22 cellular contexts compared by ENCODE assay signal in genomic region chr11:115207166-115207591, GRCh38.
DNase-seq lines count a peak whose midpoint lies in the region; ATAC-seq and TF ChIP-seq lines count a peak whose summit lies in the region.
"Had no signal": no experiment of that assay in that cellular context is flagged by ENCODE, and none has a peak within 500 bp of the region (broad histone marks: within the 10 kb centered on the region; RNA-seq: fewer than 3 reads in every experiment).

No MANE protein-coding gene starts in this region.

- H3K18ac ChIP-seq in mesenchymal stem cell (ENCODE audit: low read depth in 1 of 2, low read length in 2 of 2) = no peak overlapping the region

- H3K27ac ChIP-seq in cardiac muscle cell (peak overlapping the region; percentile 50), right cardiac atrium (ENCODE audit: low read length) (no peak overlapping the region), mesenchymal stem cell (ENCODE audit: low read length, poor library complexity, severe bottlenecking) (no peak overlapping the region), smooth muscle cell (ENCODE audit: low read depth) (no peak overlapping the region)
- H3K27ac ChIP-seq: lower lobe of right lung, SJSA1 had no signal

- no peaks in the 10 kb centered on the region for H4K20me1 ChIP-seq in smooth muscle cell (ENCODE audit: low read depth)

- H3K27me3 ChIP-seq in cardiac muscle cell (no peaks in the 10 kb centered on the region), right cardiac atrium (ENCODE audit: control insufficient read depth, insufficient read depth) (no peaks in the 10 kb centered on the region), mesenchymal stem cell (ENCODE audit: control insufficient read depth in 1 of 2, insufficient read depth in 1 of 2, low read length in 2 of 2) (no peaks in the 10 kb centered on the region), smooth muscle cell (ENCODE audit: low read depth) (peaks cover 3% of the 10 kb centered on the region)
- H3K27me3 ChIP-seq: BE2C, MG63, right atrium auricular region, SJSA1 had no signal

- H3K4ac ChIP-seq in mesenchymal stem cell (ENCODE audit: low read depth in 1 of 2, low read length in 2 of 2) = no peak overlapping the region

- H3K4me3 ChIP-seq in cardiac muscle cell = no peak overlapping the region
- H3K4me3 ChIP-seq in right cardiac atrium (ENCODE audit: low read length) = no peak overlapping the region
- H3K4me3 ChIP-seq in mesenchymal stem cell (ENCODE audit: insufficient read depth in 1 of 2, low read depth in 1 of 2, low read length in 2 of 2) = no peak overlapping the region
- no peak overlapping the region for H3K4me3 ChIP-seq in smooth muscle cell
- H3K4me3 ChIP-seq: lower lobe of right lung, MG63, right atrium auricular region, SJSA1 had no signal

- no peak overlapping the region for H2BK15ac ChIP-seq in mesenchymal stem cell (ENCODE audit: low read depth, poor library complexity, severe bottlenecking)

- no peak overlapping the region for H2AK5ac ChIP-seq in mesenchymal stem cell (ENCODE audit: low read length, severe bottlenecking)

- H3K4me1 ChIP-seq in cardiac muscle cell (ENCODE audit: low read depth) (peaks cover 51% of the 10 kb centered on the region), right cardiac atrium (ENCODE audit: control insufficient read depth, insufficient read depth, low read length) (peaks cover 5% of the 10 kb centered on the region), mesenchymal stem cell (ENCODE audit: control insufficient read depth, insufficient read depth, low read depth, low read length) (no peaks in the 10 kb centered on the region), smooth muscle cell (ENCODE audit: low read depth) (peaks cover 11% of the 10 kb centered on the region)
- H3K4me1 ChIP-seq: lower lobe of right lung, right atrium auricular region, SJSA1 had no signal

- H2AFZ ChIP-seq in mesenchymal stem cell (ENCODE audit: low read depth, low read length) = no peak overlapping the region
- H2AFZ ChIP-seq in smooth muscle cell (ENCODE audit: low read depth) = no peak overlapping the region

- H3K79me2 ChIP-seq in smooth muscle cell (ENCODE audit: low read depth) = no peaks in the 10 kb centered on the region

- H3K36me3 ChIP-seq in cardiac muscle cell (no peaks in the 10 kb centered on the region), mesenchymal stem cell (ENCODE audit: control insufficient read depth in 1 of 2, insufficient read depth in 2 of 2, low read depth in 1 of 2, low read length in 2 of 2) (peaks cover 0 to 5% of the 10 kb centered on the region in 2 experiments), smooth muscle cell (ENCODE audit: low read depth) (no peaks in the 10 kb centered on the region)
- H3K36me3 ChIP-seq: MG63, right atrium auricular region, SJSA1 had no signal

- DNase-seq in cardiac muscle cell (ENCODE audit: low read depth in 1 of 2, low spot score in 1 of 2) (peak in 1 of 2 donors; percentile 49), right cardiac atrium (no peak), NCI-H2227 (lab: John Stamatoyannopoulos, UW; ENCODE audit: unreplicated experiment) (peak; percentile 45), mesenchymal stem cell (peak; percentile 29), smooth muscle cell (lab: John Stamatoyannopoulos, UW; ENCODE audit: unreplicated experiment) (no peak), globus pallidus (ENCODE audit: low spot score) (no peak)
- DNase-seq in activated naive CD4-positive, alpha-beta T cell treated with Interleukin-2 at 50 U/mL for 16 hours = no peak
- DNase-seq: activated CD4-positive, alpha-beta T cell treated with anti-CD3 and anti-CD28 coated beads for 48 hours; aorta; BE2C; caudate nucleus; lower lobe of right lung; MG63; NCI-H1694 treated with DMSO at 0.1 percent for 48 hours; nucleus accumbens; stimulated activated CD4-positive, alpha-beta T cell treated with anti-CD3 and anti-CD28 coated beads, Interleukin-15, amount 100 ng/mL, for 24 hours; T-helper 17 cell had no signal

- no peak overlapping the region for H4K8ac ChIP-seq in mesenchymal stem cell (ENCODE audit: low read length)

- H2BK120ac ChIP-seq in mesenchymal stem cell (ENCODE audit: low read depth, low read length) = no peak overlapping the region

- intact Hi-C loops in right cardiac atrium (cut with DNase I) = no loop called here

- no peak overlapping the region for H3K23ac ChIP-seq in mesenchymal stem cell (ENCODE audit: low read length in 2 of 2)

- no peak for ATAC-seq in right cardiac atrium
- no peak for ATAC-seq in GM21447 (IDR thresholded peaks at IDR 0.05; ENCODE audit: unreplicated experiment)
- ATAC-seq: activated naive CD4-positive, alpha-beta T cell treated with anti-CD3 and anti-CD28 coated beads, Interleukin-2, amount 50 U/mL, for 72 hours; lower lobe of right lung; Panc1; T-helper 17 cell had no signal

- WGBS in right cardiac atrium = 36% methylated on average over 4 of the region's 4 CpGs
- 22% methylated on average over 4 of the region's 4 CpGs for WGBS in mesenchymal stem cell
- 15% methylated on average over 4 of the region's 4 CpGs for WGBS in smooth muscle cell (ENCODE audit: low lambda C conversion rate)

- H3K9me3 ChIP-seq in cardiac muscle cell (ENCODE audit: low read depth) = no peaks in the 10 kb centered on the region
- H3K9me3 ChIP-seq in right cardiac atrium (ENCODE audit: control insufficient read depth, low read length) = no peaks in the 10 kb centered on the region
- H3K9me3 ChIP-seq in mesenchymal stem cell (ENCODE audit: control insufficient read depth, low read length) = no peaks in the 10 kb centered on the region
- no peaks in the 10 kb centered on the region for H3K9me3 ChIP-seq in smooth muscle cell (replicated peaks; ENCODE audit: low read depth)
- H3K9me3 ChIP-seq: BE2C, lower lobe of right lung, MG63, right atrium auricular region, SJSA1 had no signal

- H2BK12ac ChIP-seq in mesenchymal stem cell (ENCODE audit: low read length in 2 of 2) = no peak overlapping the region

- H3K14ac ChIP-seq in mesenchymal stem cell (ENCODE audit: low read length in 2 of 2) = no peak overlapping the region

- H4K91ac ChIP-seq in mesenchymal stem cell (ENCODE audit: low read length) = no peak overlapping the region

- H3F3A ChIP-seq in smooth muscle cell (ENCODE audit: low read depth) = peaks cover 7% of the 10 kb centered on the region

- TF ChIP-seq CTCF in cardiac muscle cell (IDR thresholded peaks at IDR 0.05; ENCODE audit: low read depth, low read length) = no peak
- no peak for TF ChIP-seq CTCF in smooth muscle cell (IDR thresholded peaks at IDR 0.05; ENCODE audit: borderline replicate concordance, insufficient read depth, poor library complexity, severe bottlenecking)

- no peaks in the 10 kb centered on the region for H3K79me1 ChIP-seq in mesenchymal stem cell (replicated peaks; ENCODE audit: low read length, poor library complexity, severe bottlenecking)

- H3K9ac ChIP-seq in mesenchymal stem cell (ENCODE audit: low read length) (no peak overlapping the region), smooth muscle cell (ENCODE audit: low read depth) (no peak overlapping the region)

- no peak overlapping the region for H2BK5ac ChIP-seq in mesenchymal stem cell (ENCODE audit: low read depth, low read length, poor library complexity, severe bottlenecking)

- H3K4me2 ChIP-seq in mesenchymal stem cell (ENCODE audit: low read length, poor library complexity, severe bottlenecking) (no peak overlapping the region), smooth muscle cell (peak overlapping the region; percentile 43)

Comparison
In these comparisons a context has a peak if more than half of its experiments do, and no peak if none do; other contexts are left out.
1. DNase-seq: peak in NCI-H2227 (single experiment) and mesenchymal stem cell (single experiment); none in right cardiac atrium (0 of 3), smooth muscle cell (single experiment), activated naive CD4-positive, alpha-beta T cell treated with Interleukin-2 at 50 U/mL for 16 hours (single experiment) and globus pallidus (single experiment).